8 cellular contexts compared by ENCODE assay signal in genomic region chr2:144510206-144510991, GRCh38. TPM values are rescaled to one million over a fixed set of nuclear protein-coding genes. Genes with fewer than 3 reads are reported as not detected.
DNase-seq lines count a peak whose midpoint lies in the region; ATAC-seq lines count a peak whose summit lies in the region.

No MANE protein-coding gene starts in this region.

- H3K27ac ChIP-seq in adipose tissue (ENCODE audit: low read depth, low read length) = peak overlapping the region; percentile 78
- H3K27ac ChIP-seq in iPS-20b (ENCODE audit: low read length) = no peak overlapping the region

- peaks cover 91% of the 10 kb centered on the region for H3K4me1 Mint-ChIP-seq in stimulated activated effector memory CD8-positive, alpha-beta T cell treated with anti-CD3 and anti-CD28 coated beads, Interleukin-12 subunit alpha, Interleukin-12 subunit beta, amount 100 ng/mL, for 72 hours

- H3K36me3 ChIP-seq in iPS-20b (ENCODE audit: insufficient read depth, low read depth, low read length) = no peaks in the 10 kb centered on the region

- peak overlapping the region; percentile 53; the same call in 1 of the 2 replicates for H3K4me3 ChIP-seq in iPS-20b (ENCODE audit: low read length)

- H3K27me3 ChIP-seq in iPS-20b (ENCODE audit: insufficient read depth, low read length) = peaks cover 79% of the 10 kb centered on the region

- peaks cover 60% of the 10 kb centered on the region for H3K4me1 ChIP-seq in iPS-20b (ENCODE audit: insufficient read depth, low read length)

- no peak overlapping the region for H3K4me3 Mint-ChIP-seq in stimulated activated effector memory CD8-positive, alpha-beta T cell treated with anti-CD3 and anti-CD28 coated beads, Interleukin-12 subunit alpha, Interleukin-12 subunit beta, amount 100 ng/mL, for 72 hours

- no peaks in the 10 kb centered on the region for H3K9me3 Mint-ChIP-seq in stimulated activated effector memory CD8-positive, alpha-beta T cell treated with anti-CD3 and anti-CD28 coated beads, Interleukin-12 subunit alpha, Interleukin-12 subunit beta, amount 100 ng/mL, for 72 hours

- DNase-seq in Daoy (ENCODE audit: low read depth) (peak; percentile 32), DMS114 treated with DMSO at 0.1 percent for 48 hours (lab: John Stamatoyannopoulos, UW; ENCODE audit: unreplicated experiment) (no peak), AG20443 (ENCODE audit: low spot score) (no peak)
- DNase-seq in stimulated activated effector memory CD8-positive, alpha-beta T cell treated with anti-CD3 and anti-CD28 coated beads, Interleukin-12 subunit alpha, Interleukin-12 subunit beta, amount 100 ng/mL, for 72 hours (ENCODE audit: low spot score in 2 of 2) = peak in 1 of 2 donors; percentile 83

- H3K27ac Mint-ChIP-seq in stimulated activated effector memory CD8-positive, alpha-beta T cell treated with anti-CD3 and anti-CD28 coated beads, Interleukin-12 subunit alpha, Interleukin-12 subunit beta, amount 100 ng/mL, for 72 hours = no peak overlapping the region

- WGBS in adipose tissue, 3 donors = 38 to 69% (median 53%) methylated on average over 15 of the region's 15 CpGs

- peaks cover 89% of the 10 kb centered on the region for H3K36me3 Mint-ChIP-seq in stimulated activated effector memory CD8-positive, alpha-beta T cell treated with anti-CD3 and anti-CD28 coated beads, Interleukin-12 subunit alpha, Interleukin-12 subunit beta, amount 100 ng/mL, for 72 hours

- H3K9me3 ChIP-seq in iPS-20b (ENCODE audit: insufficient read depth, low read depth, low read length) = no peaks in the 10 kb centered on the region

- ATAC-seq in GM19467 (IDR thresholded peaks at IDR 0.05; ENCODE audit: unreplicated experiment) = peak; percentile 58
- ATAC-seq in HG03565 (IDR thresholded peaks at IDR 0.05; ENCODE audit: unreplicated experiment) = peak; percentile 70
- peak; percentile 94 for ATAC-seq in stimulated activated effector memory CD8-positive, alpha-beta T cell treated with anti-CD3 and anti-CD28 coated beads, Interleukin-12 subunit alpha, Interleukin-12 subunit beta, amount 100 ng/mL, for 72 hours

- peak overlapping the region; percentile 59; the same call in 1 of the 2 replicates for H3K9ac ChIP-seq in iPS-20b (ENCODE audit: low read depth, low read length)

RNA-seq across cellular contexts. Expression of gene ZEB2, which starts 9.5 kb away (rescaled TPM):
- total RNA-seq in Daoy (2014; rRNA removed; shearing (Covaris generic)) = 15.1 and 15.2 TPM in 2 replicates
- polyA plus RNA-seq in adipose tissue = 10 to 100 TPM in 2 of 3 donors, 1 to 10 TPM in 1; 5.6 to 92.6 (median 76.3) TPM
